Comparison of ENCODE assay signal across 10 cellular contexts in the genomic region with DNA sequence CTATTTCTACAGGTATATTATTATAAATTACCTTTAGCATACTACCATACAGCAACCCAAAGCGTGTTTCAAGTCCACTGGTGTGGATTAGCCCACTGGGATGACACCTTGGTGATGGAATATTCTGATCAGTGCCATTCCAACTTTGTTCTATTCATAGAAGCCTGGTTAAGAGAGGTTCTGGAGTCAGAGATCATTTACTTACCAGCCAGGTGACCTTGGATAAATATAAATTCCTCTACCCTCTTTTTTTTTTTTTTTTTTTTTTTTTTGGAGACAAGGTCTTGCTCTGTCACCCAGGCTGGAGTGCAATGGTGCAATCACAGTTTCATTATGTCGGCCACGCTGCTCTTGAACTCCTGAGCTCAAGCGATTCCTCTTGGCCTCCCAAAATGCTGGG. TPM values are rescaled to one million over a fixed set of nuclear protein-coding genes. Genes with fewer than 3 reads are reported as not detected.
"Had no signal": no experiment of that assay in that cellular context is flagged by ENCODE, and none has a peak within 500 bp of the region (broad histone marks: within the 10 kb centered on the region; RNA-seq: fewer than 3 reads in every experiment).

A gene (minus strand): TSS at position 101 of the 400 bp plus-strand sequence. CDS start 11,500 bp downstream, outside the sequence.

- H3K4me3 Mint-ChIP-seq: IgD-negative memory B cell had no signal

- H3K9me3 Mint-ChIP-seq: IgD-negative memory B cell had no signal

- H3K4me3 ChIP-seq: K562 had no signal

- H3K4me2 ChIP-seq: KMS-11 had no signal

- DNase-seq: IMR-90, KBM-7, KG1 had no signal

- FAIRE-seq: HTR-8/SVneo, K562 had no signal

- H3K27ac Mint-ChIP-seq: IgD-negative memory B cell had no signal

- H3K27me3 Mint-ChIP-seq: IgD-negative memory B cell had no signal

- H3K27ac ChIP-seq: HL-60, KMS-11 had no signal

- H3K9ac ChIP-seq: KMS-11 had no signal

- H3K4me1 Mint-ChIP-seq: IgD-negative memory B cell had no signal

- ATAC-seq: K562 had no signal

RNA-seq across cellular contexts. Expression of the gene that starts here (rescaled TPM):
- total RNA-seq: HT-29, HT1080, IMR-90, K562 had no signal
- polyA plus RNA-seq: IMR-90 had no signal
